14 cellular contexts compared by ENCODE assay signal in genomic region chr5:149747141-149747832, GRCh38. TPM values are rescaled to one million over a fixed set of nuclear protein-coding genes. Genes with fewer than 3 reads are reported as not detected.
A peak's percentile ranks its signal among the peaks of the same experiment; 100 is the strongest.
DNase-seq lines count a peak whose midpoint lies in the region; ATAC-seq and TF ChIP-seq lines count a peak whose summit lies in the region.
"Had no signal": no experiment of that assay in that cellular context is flagged by ENCODE, and none has a peak within 500 bp of the region (broad histone marks: within the 10 kb centered on the region; RNA-seq: fewer than 3 reads in every experiment).

No MANE protein-coding gene starts in this region.

- DNase-seq in ACHN = peak; percentile 10
- no peak for DNase-seq in adipocyte (ENCODE audit: low read depth)
- DNase-seq in right cardiac atrium = peak in 2 of 3 donors; percentile 34 to 53
- peak; percentile 41 for DNase-seq in osteoblast (ENCODE audit: insufficient read length, low spot score, missing footprints)
- no peak for DNase-seq in hypothalamus (lab: John Stamatoyannopoulos, UW)
- DNase-seq in GDM1 (lab: John Stamatoyannopoulos, UW) = no peak
- DNase-seq: activated CD4-positive, alpha-beta memory T cell treated with anti-CD3 and anti-CD28 coated beads, Interleukin-2, amount 10 ng/mL, durations not matched to agents 7 days and 5 days; naive B cell; NCI-H1930; NK-92 treated with Interleukin-12 subunit alpha and Interleukin-12 subunit beta, amount 100 ng/mL, for 24 hours; stimulated activated naive CD4-positive, alpha-beta T cell; T-helper 2 cell had no signal

- no peak for TF ChIP-seq CTCF in osteoblast (IDR thresholded peaks at IDR 0.05; ENCODE audit: extremely low read depth, low read depth, low read length)

- peaks cover 4% of the 10 kb centered on the region for H4K20me1 ChIP-seq in osteoblast (ENCODE audit: insufficient read depth, low read length)

- H3K4me1 ChIP-seq in adipocyte (ENCODE audit: control insufficient read depth, insufficient read depth, low read length) = peaks cover 54% of the 10 kb centered on the region
- peaks cover 7% of the 10 kb centered on the region for H3K4me1 ChIP-seq in right cardiac atrium (ENCODE audit: control insufficient read depth, insufficient read depth, low read length)
- peaks cover 8% of the 10 kb centered on the region for H3K4me1 ChIP-seq in osteoblast (ENCODE audit: insufficient read depth, low read length)

- no peak overlapping the region for H3K4me3 ChIP-seq in adipocyte (ENCODE audit: low read length)
- no peak overlapping the region for H3K4me3 ChIP-seq in right cardiac atrium (ENCODE audit: low read length)
- H3K4me3 ChIP-seq in osteoblast (ENCODE audit: insufficient read depth, low read length) = no peak overlapping the region

- H3K27me3 ChIP-seq in adipocyte (replicated peaks; ENCODE audit: control insufficient read depth, insufficient read depth, low read length) (no peaks in the 10 kb centered on the region), right cardiac atrium (ENCODE audit: control insufficient read depth, insufficient read depth) (no peaks in the 10 kb centered on the region), osteoblast (ENCODE audit: insufficient read depth, low read length) (no peaks in the 10 kb centered on the region)

- peak overlapping the region; percentile 43 for H3K9ac ChIP-seq in adipocyte (ENCODE audit: low read length)

- H2AFZ ChIP-seq in osteoblast (ENCODE audit: low read length) = no peak overlapping the region

- ATAC-seq in right cardiac atrium (peak; percentile 53 to 68), GM18858 (IDR thresholded peaks at IDR 0.05; ENCODE audit: unreplicated experiment) (no peak), GM18511 (IDR thresholded peaks at IDR 0.05; ENCODE audit: unreplicated experiment) (no peak)

- no peaks in the 10 kb centered on the region for H3K79me2 ChIP-seq in osteoblast (ENCODE audit: insufficient read depth, low read length)

- in situ Hi-C loops in ACHN (cut with HindIII; ENCODE audit: low pct_ligation_motif_present, low pct_unique_long_range_greater_than_20kb, low sequenced_read_pairs) = no loop called here

- WGBS in right cardiac atrium = 89% methylated on average over 5 of the region's 5 CpGs

- H3K4me2 ChIP-seq in osteoblast (ENCODE audit: insufficient read depth, low read length) = no peak overlapping the region

- intact Hi-C loops in right cardiac atrium (cut with DNase I) = no loop called here

- H3K36me3 ChIP-seq in adipocyte (ENCODE audit: control insufficient read depth, insufficient read depth, low read length, severe bottlenecking) = no peaks in the 10 kb centered on the region
- no peaks in the 10 kb centered on the region for H3K36me3 ChIP-seq in osteoblast (ENCODE audit: insufficient read depth, low read length)

- H3K9me3 ChIP-seq in adipocyte (ENCODE audit: control insufficient read depth, low read length) = no peaks in the 10 kb centered on the region
- no peaks in the 10 kb centered on the region for H3K9me3 ChIP-seq in right cardiac atrium (ENCODE audit: control insufficient read depth, low read length)
- H3K9me3 ChIP-seq in osteoblast (ENCODE audit: low read depth, low read length) = no peaks in the 10 kb centered on the region

- H3K27ac ChIP-seq in right cardiac atrium (ENCODE audit: low read length) = peak overlapping the region; percentile 7
- H3K27ac ChIP-seq in osteoblast (ENCODE audit: low read depth, low read length) = no peak overlapping the region

RNA-seq across cellular contexts. Expression of gene PPARGC1B, which starts 17.2 kb away (rescaled TPM):
- total RNA-seq in right cardiac atrium = 10 to 100 TPM; 11.9 to 17.5 (median 13.6) TPM
- 4.5 TPM for polyA plus RNA-seq in right cardiac atrium
- 1.1 and 1.8 TPM in 2 replicates for total RNA-seq in osteoblast

Comparison
In these comparisons a context has a peak if more than half of its experiments do, and no peak if none do; other contexts are left out.
1. DNase-seq: peak in ACHN (single experiment), right cardiac atrium (2 of 3) and osteoblast (single experiment); none in adipocyte (single experiment), hypothalamus (0 of 51) and GDM1 (single experiment).
2. ATAC-seq: peak in right cardiac atrium (2 of 2); none in GM18858 (single experiment) and GM18511 (single experiment).